ENCODE assay signal across 10 cellular contexts in the genomic region with DNA sequence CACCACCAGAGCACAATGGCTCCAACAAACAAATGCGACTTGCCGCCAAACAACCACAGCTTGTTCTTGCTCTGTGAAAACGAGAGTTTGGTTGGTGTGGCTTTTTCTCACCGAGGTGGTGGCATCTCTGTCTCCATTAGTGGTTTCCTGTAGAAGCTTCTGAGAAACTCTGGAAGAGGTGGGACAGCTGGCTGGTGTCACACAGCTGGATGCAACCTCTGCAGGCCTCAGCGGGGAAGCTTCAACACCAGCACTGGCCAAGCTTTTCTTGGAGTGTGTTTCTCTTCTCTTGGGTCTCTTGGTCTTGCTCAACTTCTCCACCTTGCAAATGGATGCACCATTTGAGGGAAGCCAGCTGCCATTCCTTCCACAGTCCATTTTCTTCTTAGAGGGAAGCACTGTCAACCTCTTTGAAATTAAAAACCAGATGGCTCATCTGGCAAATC.
DNase-seq lines count a peak whose midpoint lies in the region; ATAC-seq and TF ChIP-seq lines count a peak whose summit lies in the region.
"Had no signal": no experiment of that assay in that cellular context is flagged by ENCODE, and none has a peak within 500 bp of the region (broad histone marks: within the 10 kb centered on the region; RNA-seq: fewer than 3 reads in every experiment).

No MANE protein-coding gene starts in this region.

- no peak for TF ChIP-seq CTCF in endodermal cell (conservative IDR thresholded peaks at IDR 0.05)

- no peaks in the 10 kb centered on the region for H3K4me1 ChIP-seq in endodermal cell (ENCODE audit: control insufficient read depth, insufficient read depth, low read length)
- H3K4me1 ChIP-seq: breast epithelium had no signal

- H3K9me3 ChIP-seq in endodermal cell (ENCODE audit: control insufficient read depth, low read length) = peaks cover under 1% of the 10 kb centered on the region
- H3K9me3 ChIP-seq: breast epithelium had no signal

- H3K9me3 Mint-ChIP-seq in endodermal cell = peaks cover 7% of the 10 kb centered on the region

- H3K4me3 Mint-ChIP-seq in endodermal cell = no peak overlapping the region

- 82 to 85% methylated on average over 5 of the region's 5 CpGs for WGBS in endodermal cell (ENCODE audit: insufficient coverage in 1 of 2, insufficient read length in 1 of 2), 2 experiments

- peaks cover 24% of the 10 kb centered on the region for H3K4me1 Mint-ChIP-seq in endodermal cell

- peaks cover 44% of the 10 kb centered on the region for H3K27me3 ChIP-seq in endodermal cell (ENCODE audit: control insufficient read depth, insufficient read depth, low read length, poor library complexity, severe bottlenecking)
- H3K27me3 ChIP-seq: breast epithelium had no signal

- H3K27me3 Mint-ChIP-seq in endodermal cell (ENCODE audit: insufficient read depth) = peaks cover 40% of the 10 kb centered on the region

- H3K27ac Mint-ChIP-seq in endodermal cell = no peak overlapping the region

- H3K4me3 ChIP-seq in endodermal cell (ENCODE audit: low read length) = no peak overlapping the region
- H3K4me3 ChIP-seq: breast epithelium had no signal

- no peaks in the 10 kb centered on the region for H3K36me3 Mint-ChIP-seq in endodermal cell (ENCODE audit: low read depth)

- peak; percentile 66 for DNase-seq in activated CD8-positive, alpha-beta memory T cell treated with anti-CD3 and anti-CD28 coated beads, Interleukin-2, amount 50 U/mL, for 48 hours
- no peak for DNase-seq in activated CD8-positive, alpha-beta memory T cell treated with anti-CD3 and anti-CD28 coated beads for 24 hours
- DNase-seq in activated CD4-positive, alpha-beta T cell treated with anti-CD3 and anti-CD28 coated beads, Interleukin-2, amount 50 U/mL, for 48 hours = peak; percentile 43 to 58
- DNase-seq in endodermal cell (peak; percentile 35), NCI-H146 (lab: John Stamatoyannopoulos, UW) (no peak), NCI-H446 (lab: John Stamatoyannopoulos, UW) (no peak)
- DNase-seq in stimulated activated CD8-positive, alpha-beta memory T cell treated with anti-CD3 and anti-CD28 coated beads, Interleukin-15, amount 100 ng/mL, for 48 hours (ENCODE audit: low read depth in 2 of 2) = peak; percentile 42

- no peaks in the 10 kb centered on the region for H3K36me3 ChIP-seq in endodermal cell (ENCODE audit: control insufficient read depth, insufficient read depth, low read length)
- H3K36me3 ChIP-seq: breast epithelium had no signal

- no peak for ATAC-seq in HG03175 (IDR thresholded peaks at IDR 0.05; ENCODE audit: unreplicated experiment)

- no peak overlapping the region for H3K9ac ChIP-seq in endodermal cell (ENCODE audit: extremely low read depth, low read length, poor library complexity, severe bottlenecking)

- no peak overlapping the region for H3K27ac ChIP-seq in endodermal cell (ENCODE audit: low read depth, low read length)
- H3K27ac ChIP-seq: breast epithelium, epithelial cell of prostate had no signal

Comparison
In these comparisons a context has a peak if more than half of its experiments do, and no peak if none do; other contexts are left out.
1. DNase-seq: peak in activated CD8-positive, alpha-beta memory T cell treated with anti-CD3 and anti-CD28 coated beads, Interleukin-2, amount 50 U/mL, for 48 hours (single experiment), activated CD4-positive, alpha-beta T cell treated with anti-CD3 and anti-CD28 coated beads, Interleukin-2, amount 50 U/mL, for 48 hours (2 of 2), endodermal cell (single experiment) and stimulated activated CD8-positive, alpha-beta memory T cell treated with anti-CD3 and anti-CD28 coated beads, Interleukin-15, amount 100 ng/mL, for 48 hours (2 of 2); none in activated CD8-positive, alpha-beta memory T cell treated with anti-CD3 and anti-CD28 coated beads for 24 hours (single experiment), NCI-H146 (single experiment) and NCI-H446 (0 of 2).